Comparison of ENCODE assay signal across 12 cellular contexts in the genomic region with DNA sequence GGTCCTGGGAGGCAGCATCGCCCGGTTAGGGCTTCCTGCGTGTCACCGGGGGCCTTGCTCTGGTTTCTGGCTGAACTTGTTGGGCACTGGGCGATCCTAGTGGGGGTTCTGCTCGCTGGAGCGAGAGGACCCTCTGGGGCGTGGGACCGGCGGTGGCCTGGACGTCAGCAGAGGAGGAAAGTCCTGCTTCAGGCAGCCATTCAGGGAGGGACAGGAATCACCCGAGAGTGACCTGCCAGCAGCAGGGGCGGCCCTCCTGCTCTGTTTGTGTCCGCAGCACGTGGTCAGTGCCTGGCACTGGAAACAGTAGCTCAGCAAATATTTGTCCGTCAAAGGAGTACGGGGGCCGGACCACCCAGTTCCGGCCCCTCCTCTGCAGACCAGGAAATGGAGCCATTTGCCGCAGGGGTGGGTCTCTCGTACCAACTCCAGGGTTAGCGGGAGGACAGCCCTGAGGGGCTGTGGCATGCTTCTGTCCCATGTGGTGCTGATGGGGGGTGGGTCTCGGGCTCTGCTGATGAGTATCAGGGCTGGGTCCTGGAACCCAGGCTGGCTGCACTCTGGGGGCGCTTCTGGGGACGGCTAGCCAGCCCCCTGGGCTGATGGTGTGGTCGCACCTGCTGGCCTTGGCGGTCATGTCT. TPM values are rescaled to one million over a fixed set of nuclear protein-coding genes. Genes with fewer than 3 reads are reported as not detected.
A peak's percentile ranks its signal among the peaks of the same experiment; 100 is the strongest.
DNase-seq lines count a peak whose midpoint lies in the region; ATAC-seq and TF ChIP-seq lines count a peak whose summit lies in the region.
"Had no signal": no experiment of that assay in that cellular context is flagged by ENCODE, and none has a peak within 500 bp of the region (broad histone marks: within the 10 kb centered on the region; RNA-seq: fewer than 3 reads in every experiment).

No MANE protein-coding gene starts in this region.

- CTCF ChIA-PET in MCF 10A (lab: Yijun Ruan, JAX), result interaction anchor here (1.2 kb wide), 1 partner anchor 19 kb away, joined by 6 read pairs; no protein-coding TSS in a partner anchor
- CTCF ChIA-PET in activated CD8-positive, alpha-beta T cell treated with anti-CD3 and anti-CD28 coated beads, Interleukin-2, amount 10 ng/mL, durations not matched to agents 7 days and 5 days (lab: Charles Lee), result no interaction called here

- H3K27me3 Mint-ChIP-seq in MCF 10A (ENCODE audit: insufficient read depth, unreplicated experiment) (no peaks in the 10 kb centered on the region), progenitor cell of endocrine pancreas (no peaks in the 10 kb centered on the region)
- H3K27me3 Mint-ChIP-seq in activated CD8-positive, alpha-beta T cell treated with anti-CD3 and anti-CD28 coated beads, Interleukin-2, amount 10 ng/mL, durations not matched to agents 7 days and 5 days (ENCODE audit: low read depth), result no peaks in the 10 kb centered on the region

- peak overlapping the region in 1 of 3 donors; percentile 17 for H3K4me3 ChIP-seq in breast epithelium
- H3K4me3 ChIP-seq in right cardiac atrium (ENCODE audit: low read length), result no peak overlapping the region

- H3K4me3 Mint-ChIP-seq in MCF 10A (ENCODE audit: unreplicated experiment) (no peak overlapping the region), progenitor cell of endocrine pancreas (ENCODE audit: low read depth) (no peak overlapping the region)
- no peak overlapping the region for H3K4me3 Mint-ChIP-seq in activated CD8-positive, alpha-beta T cell treated with anti-CD3 and anti-CD28 coated beads, Interleukin-2, amount 10 ng/mL, durations not matched to agents 7 days and 5 days
- H3K4me3 Mint-ChIP-seq: activated naive CD4-positive, alpha-beta T cell treated with anti-CD3 and anti-CD28 coated beads for 36 hours had no signal

- peaks cover 37% of the 10 kb centered on the region for H3K36me3 Mint-ChIP-seq in MCF 10A (ENCODE audit: insufficient read depth, unreplicated experiment)
- peaks cover 2% of the 10 kb centered on the region for H3K36me3 Mint-ChIP-seq in progenitor cell of endocrine pancreas (ENCODE audit: insufficient read depth)
- H3K36me3 Mint-ChIP-seq in activated CD8-positive, alpha-beta T cell treated with anti-CD3 and anti-CD28 coated beads, Interleukin-2, amount 10 ng/mL, durations not matched to agents 7 days and 5 days (ENCODE audit: low read depth), result no peaks in the 10 kb centered on the region

- DNase-seq in breast epithelium (ENCODE audit: low spot score in 2 of 2) (peak; percentile 60 to 84), MCF 10A (ENCODE audit: unreplicated experiment) (no peak), right cardiac atrium (peak; percentile 69 to 85 (median 79)), progenitor cell of endocrine pancreas (ENCODE audit: low spot score, unreplicated experiment) (peak; percentile 40), NOMO-1 treated with dmso at 0.1 percent for 144 hours (lab: John Stamatoyannopoulos, UW; ENCODE audit: unreplicated experiment) (no peak)
- DNase-seq in stimulated activated CD4-positive, alpha-beta T cell treated with anti-CD3 and anti-CD28 coated beads, Interleukin-4, amount 100 ng/mL, for 24 hours, result no peak
- DNase-seq in activated CD8-positive, alpha-beta T cell treated with anti-CD3 and anti-CD28 coated beads, Interleukin-2, amount 10 ng/mL, durations not matched to agents 7 days and 5 days, result no peak
- DNase-seq: activated naive CD4-positive, alpha-beta T cell treated with anti-CD3 and anti-CD28 coated beads for 36 hours; NCI-H2227 treated with DMSO at 0.1 percent for 48 hours; T-helper 9 cell had no signal

- POLR2A ChIA-PET in MCF 10A (lab: Yijun Ruan, JAX), result interaction anchor here (0.6 to 0.7 kb wide), 2 partner anchors 552 to 1344 kb away, joined by 3 read pairs; no protein-coding TSS in a partner anchor
- POLR2A ChIA-PET in activated CD8-positive, alpha-beta T cell treated with anti-CD3 and anti-CD28 coated beads, Interleukin-2, amount 10 ng/mL, durations not matched to agents 7 days and 5 days (lab: Charles Lee), result interaction anchor here (0.6 kb wide), 1 partner anchor 159 kb away, joined by 3 read pairs; no protein-coding TSS in a partner anchor

- H3K9me3 Mint-ChIP-seq in MCF 10A (ENCODE audit: unreplicated experiment) (no peaks in the 10 kb centered on the region), progenitor cell of endocrine pancreas (ENCODE audit: low read depth) (no peaks in the 10 kb centered on the region)
- H3K9me3 Mint-ChIP-seq in activated CD8-positive, alpha-beta T cell treated with anti-CD3 and anti-CD28 coated beads, Interleukin-2, amount 10 ng/mL, durations not matched to agents 7 days and 5 days (ENCODE audit: insufficient read depth), result no peaks in the 10 kb centered on the region
- H3K9me3 Mint-ChIP-seq: activated naive CD4-positive, alpha-beta T cell treated with anti-CD3 and anti-CD28 coated beads for 36 hours had no signal

- TF ChIP-seq CTCF in breast epithelium (IDR thresholded peaks at IDR 0.05) (no peak), MCF 10A (IDR thresholded peaks at IDR 0.05; ENCODE audit: unreplicated experiment) (no peak), progenitor cell of endocrine pancreas (IDR thresholded peaks at IDR 0.05; ENCODE audit: unreplicated experiment) (no peak)

- H3K9me3 ChIP-seq in breast epithelium, result no peaks in the 10 kb centered on the region
- no peaks in the 10 kb centered on the region for H3K9me3 ChIP-seq in right cardiac atrium (ENCODE audit: control insufficient read depth, low read length)

- intact Hi-C loops in breast epithelium (cut with DNase I; ENCODE audit: low total_unique reads) (loop anchor here (5.0 kb wide), 1 partner anchor 301 kb away; no protein-coding TSS in a partner anchor), MCF 10A (cut with micrococcal nuclease) (no loop called here), right cardiac atrium (cut with DNase I) (no loop called here)

- H3K4me1 ChIP-seq in breast epithelium (peaks cover 7 to 10% of the 10 kb centered on the region in 2 donors), right cardiac atrium (ENCODE audit: control insufficient read depth, insufficient read depth, low read length) (peaks cover 5% of the 10 kb centered on the region)

- no peaks in the 10 kb centered on the region for H3K36me3 ChIP-seq in breast epithelium

- H3K27me3 ChIP-seq in breast epithelium (no peaks in the 10 kb centered on the region), right cardiac atrium (ENCODE audit: control insufficient read depth, insufficient read depth) (no peaks in the 10 kb centered on the region)

- H3K27ac ChIP-seq in breast epithelium, result peak overlapping the region; percentile 83 to 93
- peak overlapping the region; percentile 58 for H3K27ac ChIP-seq in right cardiac atrium (ENCODE audit: low read length)
- H3K27ac ChIP-seq: HL-60 had no signal

- H3K4me1 Mint-ChIP-seq in MCF 10A (ENCODE audit: insufficient read depth, unreplicated experiment), result peaks cover 10% of the 10 kb centered on the region
- peaks cover 12% of the 10 kb centered on the region for H3K4me1 Mint-ChIP-seq in progenitor cell of endocrine pancreas (ENCODE audit: low read depth)
- H3K4me1 Mint-ChIP-seq in activated CD8-positive, alpha-beta T cell treated with anti-CD3 and anti-CD28 coated beads, Interleukin-2, amount 10 ng/mL, durations not matched to agents 7 days and 5 days (ENCODE audit: low read depth), result peaks cover 6% of the 10 kb centered on the region

- WGBS in right cardiac atrium, result 58% methylated on average over 27 of the region's 27 CpGs

- H3K27ac Mint-ChIP-seq in MCF 10A (ENCODE audit: low read depth, unreplicated experiment), result no peak overlapping the region
- peak overlapping the region; percentile 94 for H3K27ac Mint-ChIP-seq in progenitor cell of endocrine pancreas
- no peak overlapping the region for H3K27ac Mint-ChIP-seq in activated CD8-positive, alpha-beta T cell treated with anti-CD3 and anti-CD28 coated beads, Interleukin-2, amount 10 ng/mL, durations not matched to agents 7 days and 5 days
- H3K27ac Mint-ChIP-seq: activated naive CD4-positive, alpha-beta T cell treated with anti-CD3 and anti-CD28 coated beads for 36 hours had no signal

- no TSS peak for BruUV-seq in MCF 10A (replicated peaks; lab: Mats Ljungman, UMichigan)

- ATAC-seq in right cardiac atrium, result peak; percentile 53 to 82
- ATAC-seq in activated CD8-positive, alpha-beta T cell treated with anti-CD3 and anti-CD28 coated beads, Interleukin-2, amount 10 ng/mL, durations not matched to agents 7 days and 5 days, result no peak
- ATAC-seq in HG03139 (IDR thresholded peaks at IDR 0.05; ENCODE audit: unreplicated experiment), result no peak

- no peak for TF ChIP-seq POLR2A in breast epithelium (IDR thresholded peaks at IDR 0.05)

RNA-seq across cellular contexts. Expression of a gene that starts 48.3 kb away (rescaled TPM):
- total RNA-seq in breast epithelium (10 to 100 TPM; 21.0 to 47.0 (median 37.6) TPM), MCF 10A (2022) (46.4 and 67.0 TPM in 2 replicates), right cardiac atrium (10 to 100 TPM; 20.5 to 39.5 (median 33.8) TPM), progenitor cell of endocrine pancreas (37.6 and 40.4 TPM in 2 replicates)
- 31.8 TPM for polyA plus RNA-seq in right cardiac atrium
- total RNA-seq in activated CD8-positive, alpha-beta T cell treated with anti-CD3 and anti-CD28 coated beads, Interleukin-2, amount 10 ng/mL, durations not matched to agents 7 days and 5 days, result 1 to 10 TPM; 5.0 to 5.8 TPM

Comparison
In these comparisons a context has a peak if more than half of its experiments do, and no peak if none do; other contexts are left out.
1. DNase-seq: peak in breast epithelium (2 of 2), right cardiac atrium (3 of 3) and progenitor cell of endocrine pancreas (single experiment); none in MCF 10A (single experiment), stimulated activated CD4-positive, alpha-beta T cell treated with anti-CD3 and anti-CD28 coated beads, Interleukin-4, amount 100 ng/mL, for 24 hours (single experiment), activated CD8-positive, alpha-beta T cell treated with anti-CD3 and anti-CD28 coated beads, Interleukin-2, amount 10 ng/mL, durations not matched to agents 7 days and 5 days (single experiment) and NOMO-1 treated with dmso at 0.1 percent for 144 hours (single experiment).
2. ATAC-seq: peak in right cardiac atrium (2 of 2); none in activated CD8-positive, alpha-beta T cell treated with anti-CD3 and anti-CD28 coated beads, Interleukin-2, amount 10 ng/mL, durations not matched to agents 7 days and 5 days (single experiment) and HG03139 (single experiment).